ENCODE assay signal across 9 cellular contexts in genomic region chr1:162285149-162285561, GRCh38.
A peak's percentile ranks its signal among the peaks of the same experiment; 100 is the strongest.
DNase-seq lines count a peak whose midpoint lies in the region; ATAC-seq and TF ChIP-seq lines count a peak whose summit lies in the region.
"Had no signal": no experiment of that assay in that cellular context is flagged by ENCODE, and none has a peak within 500 bp of the region (broad histone marks: within the 10 kb centered on the region; RNA-seq: fewer than 3 reads in every experiment).

No MANE protein-coding gene starts in this region.

- no peaks in the 10 kb centered on the region for H4K20me1 ChIP-seq in MM.1S (ENCODE audit: insufficient read depth, low read length)

- H3K27ac ChIP-seq in MM.1S (ENCODE audit: low read length): peak overlapping the region; percentile 64
- peak overlapping the region; percentile 91 for H3K27ac ChIP-seq in VCaP

- peak overlapping the region; percentile 5; the same call in 1 of the 2 replicates for H2AFZ ChIP-seq in MM.1S (ENCODE audit: low read length)

- 0 out of 2 replicates have a peak, but pooled peaks cover 4% of the 10 kb centered on the region for H3K79me2 ChIP-seq in MM.1S (ENCODE audit: low read length)

- H3K4me3 ChIP-seq in MM.1S (ENCODE audit: low read length): peak overlapping the region; percentile 30

- H3K9me3 ChIP-seq in MM.1S (replicated peaks; ENCODE audit: insufficient read depth, low read length): no peaks in the 10 kb centered on the region

- H3K27me3 ChIP-seq in MM.1S (replicated peaks; ENCODE audit: insufficient read depth, low read length): no peaks in the 10 kb centered on the region

- H3K4me2 ChIP-seq in MM.1S (ENCODE audit: low read depth, low read length): peak overlapping the region; percentile 72

- DNase-seq in COR-L47 (lab: John Stamatoyannopoulos, UW): peak; percentile 38
- DNase-seq in MM.1S: peak; percentile 92
- peak; percentile 60 for DNase-seq in kidney tubule cell (ENCODE audit: low spot score)
- no peak for DNase-seq in SW 1271 (lab: John Stamatoyannopoulos, UW)
- DNase-seq in stimulated activated CD4-positive, alpha-beta T cell treated with anti-CD3 and anti-CD28 coated beads, Interleukin-1b, Interleukin-23, amount 100 ng/mL, for 48 hours: no peak
- DNase-seq in stimulated activated CD4-positive, alpha-beta T cell treated with anti-CD3 and anti-CD28 coated beads, Interleukin-2, amount 100 ng/mL, for 24 hours: no peak
- DNase-seq: foreskin melanocyte had no signal

- H3K4me1 ChIP-seq in MM.1S (ENCODE audit: low read length): peaks cover 48% of the 10 kb centered on the region

- no peaks in the 10 kb centered on the region for H3K36me3 ChIP-seq in MM.1S (replicated peaks; ENCODE audit: insufficient read depth, low read length)

- H3K9ac ChIP-seq in MM.1S (ENCODE audit: low read length): peak overlapping the region; percentile 22; the same call in 1 of the 2 replicates

- TF ChIP-seq CTCF in MM.1S (IDR thresholded peaks at IDR 0.05; ENCODE audit: low read length) (no peak), VCaP (conservative IDR thresholded peaks at IDR 0.05) (no peak)

- no peaks in the 10 kb centered on the region for H3K9me2 ChIP-seq in MM.1S (replicated peaks; ENCODE audit: insufficient read depth, low read length)

- ATAC-seq in HG02938 (IDR thresholded peaks at IDR 0.05; ENCODE audit: unreplicated experiment): no peak

- H3F3A ChIP-seq in MM.1S (ENCODE audit: insufficient read depth, low read length): peaks cover 28% of the 10 kb centered on the region

Comparison
In these comparisons a context has a peak if more than half of its experiments do, and no peak if none do; other contexts are left out.
1. DNase-seq: peak in COR-L47 (single experiment), MM.1S (single experiment) and kidney tubule cell (single experiment); none in SW 1271 (0 of 2), stimulated activated CD4-positive, alpha-beta T cell treated with anti-CD3 and anti-CD28 coated beads, Interleukin-1b, Interleukin-23, amount 100 ng/mL, for 48 hours (single experiment) and stimulated activated CD4-positive, alpha-beta T cell treated with anti-CD3 and anti-CD28 coated beads, Interleukin-2, amount 100 ng/mL, for 24 hours (0 of 2).